ENCODE assay signal across 8 cellular contexts in genomic region chr5:179818746-179819295, GRCh38. TPM values are rescaled to one million over a fixed set of nuclear protein-coding genes. Genes with fewer than 3 reads are reported as not detected.
DNase-seq lines count a peak whose midpoint lies in the region; ATAC-seq and TF ChIP-seq lines count a peak whose summit lies in the region.

No MANE protein-coding gene starts in this region.

- peak overlapping the region; percentile 85 to 93 (median 89) for H3K4me3 Mint-ChIP-seq in CD4-positive, CD25-positive, alpha-beta regulatory T cell
- peak overlapping the region; percentile 78 to 85 (median 83) for H3K4me3 Mint-ChIP-seq in nephron

- peaks cover 11% of the 10 kb centered on the region for H3K36me3 ChIP-seq in CD4-positive, CD25-positive, alpha-beta regulatory T cell (ENCODE audit: control insufficient read depth, insufficient read depth, low read length)
- peaks cover 0 to 18% (median 0%) of the 10 kb centered on the region in 3 donors for H3K36me3 ChIP-seq in Peyer's patch

- H3K27me3 Mint-ChIP-seq in CD4-positive, CD25-positive, alpha-beta regulatory T cell: peaks cover 10% of the 10 kb centered on the region
- no peaks in the 10 kb centered on the region for H3K27me3 Mint-ChIP-seq in nephron (ENCODE audit: low read depth)

- TF ChIP-seq POLR2A in Peyer's patch (IDR thresholded peaks at IDR 0.05): peak; percentile 10 to 72

- H3K9me3 Mint-ChIP-seq in CD4-positive, CD25-positive, alpha-beta regulatory T cell: peaks cover 0 to 2% (median 0%) of the 10 kb centered on the region in 7 donors
- no peaks in the 10 kb centered on the region for H3K9me3 Mint-ChIP-seq in nephron

- peak; percentile 58 to 68 for ATAC-seq in CD4-positive, CD25-positive, alpha-beta regulatory T cell (ENCODE audit: low read depth in 2 of 2)
- ATAC-seq in GM19324 (IDR thresholded peaks at IDR 0.05; ENCODE audit: low FRiP score, unreplicated experiment): peak; percentile 69
- peak; percentile 65 for ATAC-seq in HG03442 (IDR thresholded peaks at IDR 0.05; ENCODE audit: unreplicated experiment)
- peak; percentile 70 for ATAC-seq in stimulated activated naive CD8-positive, alpha-beta T cell treated with anti-CD3 and anti-CD28 coated beads, Interleukin-15, Interleukin-2, amounts not matched to agents 100 U/mL and 50 U/mL, for 24 hours

- peaks cover 53% of the 10 kb centered on the region for H3K4me1 ChIP-seq in CD4-positive, CD25-positive, alpha-beta regulatory T cell (ENCODE audit: control insufficient read depth, insufficient read depth, low read length, poor library complexity, severe bottlenecking)
- peaks cover 7 to 58% (median 32%) of the 10 kb centered on the region in 4 donors for H3K4me1 ChIP-seq in Peyer's patch

- peak overlapping the region; percentile 96 for H3K27ac ChIP-seq in CD4-positive, CD25-positive, alpha-beta regulatory T cell (ENCODE audit: insufficient read depth, low read length, poor library complexity, severe bottlenecking)
- peak overlapping the region; percentile 93 to 100 (median 96) for H3K27ac ChIP-seq in Peyer's patch

- H3K27ac Mint-ChIP-seq in CD4-positive, CD25-positive, alpha-beta regulatory T cell: peak overlapping the region; percentile 83 to 93 (median 91)
- H3K27ac Mint-ChIP-seq in nephron: peak overlapping the region; percentile 60 to 92 (median 62)

- H3K4me1 Mint-ChIP-seq in CD4-positive, CD25-positive, alpha-beta regulatory T cell: peaks cover 8 to 52% (median 28%) of the 10 kb centered on the region in 4 donors
- peaks cover 31% of the 10 kb centered on the region for H3K4me1 Mint-ChIP-seq in nephron

- no peaks in the 10 kb centered on the region for H3K9me3 ChIP-seq in CD4-positive, CD25-positive, alpha-beta regulatory T cell (ENCODE audit: control insufficient read depth in 2 of 2, low read length in 2 of 2)
- H3K9me3 ChIP-seq in Peyer's patch: no peaks in the 10 kb centered on the region

- TF ChIP-seq CTCF in Peyer's patch (IDR thresholded peaks at IDR 0.05) (no peak), nephron (IDR thresholded peaks at IDR 0.05; ENCODE audit: unreplicated experiment in 3 of 3) (no peak)

- DNase-seq in CD4-positive, CD25-positive, alpha-beta regulatory T cell: peak; percentile 81 to 93 (median 91)
- peak; percentile 94 to 98 (median 98) for DNase-seq in Peyer's patch
- peak; percentile 84 for DNase-seq in activated T-helper 9 cell treated with anti-CD3 and anti-CD28 coated beads, Interleukin-2, amount 50 U/mL, for 16 hours (ENCODE audit: low read depth)
- DNase-seq in fibroblast of peridontal ligament (ENCODE audit: extremely low read depth): peak; percentile 88
- peak; percentile 93 for DNase-seq in stimulated activated naive CD8-positive, alpha-beta T cell treated with anti-CD3 and anti-CD28 coated beads, Interleukin-15, Interleukin-2, amounts not matched to agents 100 U/mL and 50 U/mL, for 24 hours

- H3K36me3 Mint-ChIP-seq in CD4-positive, CD25-positive, alpha-beta regulatory T cell: peaks cover 11% of the 10 kb centered on the region
- peaks cover 21% of the 10 kb centered on the region for H3K36me3 Mint-ChIP-seq in nephron (ENCODE audit: low read depth)

- no peak overlapping the region for H3K4me3 ChIP-seq in CD4-positive, CD25-positive, alpha-beta regulatory T cell (ENCODE audit: low read depth, low read length)
- peak overlapping the region; percentile 37 to 84 (median 66) for H3K4me3 ChIP-seq in Peyer's patch

- H3K27me3 ChIP-seq in CD4-positive, CD25-positive, alpha-beta regulatory T cell (ENCODE audit: control insufficient read depth, insufficient read depth, low read length): no peaks in the 10 kb centered on the region
- no peaks in the 10 kb centered on the region for H3K27me3 ChIP-seq in Peyer's patch

RNA-seq across cellular contexts. Expression of gene SQSTM1, which starts 1.9 kb away (rescaled TPM):
- 615 TPM for total RNA-seq in CD4-positive, CD25-positive, alpha-beta regulatory T cell
- 100 to 1,000 TPM; 219 to 283 (median 237) TPM for polyA plus RNA-seq in CD4-positive, CD25-positive, alpha-beta regulatory T cell
- total RNA-seq in Peyer's patch: 100 to 1,000 TPM; 287 to 417 (median 348) TPM

RNA-seq across cellular contexts. Expression of gene MGAT4B, which starts 12.2 kb away (rescaled TPM):
- total RNA-seq in CD4-positive, CD25-positive, alpha-beta regulatory T cell: 134 TPM
- polyA plus RNA-seq in CD4-positive, CD25-positive, alpha-beta regulatory T cell: 10 to 100 TPM; 11.9 to 18.0 (median 13.8) TPM
- 1,000 to 10,000 TPM in 2 of 4 donors, 100 to 1,000 TPM in 2; 366 to 1,291 (median 1,007) TPM for total RNA-seq in Peyer's patch

RNA-seq across cellular contexts. Expression of gene LTC4S, which starts 25.0 kb away (rescaled TPM):
- 2.8 TPM for total RNA-seq in CD4-positive, CD25-positive, alpha-beta regulatory T cell
- 1 to 10 TPM in 2 of 4 donors, under 1 TPM in 2; 0.48 to 4.3 (median 1.3) TPM for polyA plus RNA-seq in CD4-positive, CD25-positive, alpha-beta regulatory T cell
- total RNA-seq in Peyer's patch: 10 to 100 TPM in 1 of 4 donors, 1 to 10 TPM in 2, not detected in 1; 1.9 to 12.4 (median 3.6) TPM

RNA-seq across cellular contexts. Expression of gene MRNIP, which starts 39.8 kb away (rescaled TPM):
- 46.4 TPM for total RNA-seq in CD4-positive, CD25-positive, alpha-beta regulatory T cell
- 10 to 100 TPM; 10.2 to 18.5 (median 17.2) TPM for polyA plus RNA-seq in CD4-positive, CD25-positive, alpha-beta regulatory T cell
- total RNA-seq in Peyer's patch: 100 to 1,000 TPM in 1 of 4 donors, 10 to 100 TPM in 3; 21.5 to 120 (median 68.3) TPM
